ENCODE assay signal across 13 cellular contexts in genomic region chrX:116272328-116272727, GRCh38.
DNase-seq lines count a peak whose midpoint lies in the region; ATAC-seq, FAIRE-seq and TF ChIP-seq lines count a peak whose summit lies in the region.
"Had no signal": no experiment of that assay in that cellular context is flagged by ENCODE, and none has a peak within 500 bp of the region (broad histone marks: within the 10 kb centered on the region; RNA-seq: fewer than 3 reads in every experiment).

No MANE protein-coding gene starts in this region.

- 22 to 33% methylated on average over 3 of the region's 3 CpGs for WGBS in lung, 2 donors

- peak; percentile 32 for FAIRE-seq in bronchial epithelial cell (lab: Jason Lieb, UNC)
- FAIRE-seq: GM12878 had no signal

- H3K27me3 ChIP-seq in bronchial epithelial cell (ENCODE audit: control insufficient read depth, insufficient read depth, low read length) (no peaks in the 10 kb centered on the region), lung (ENCODE audit: control insufficient read depth, insufficient read depth) (no peaks in the 10 kb centered on the region)
- H3K27me3 ChIP-seq: cardiac muscle cell, vagina had no signal

- peak; percentile 53 for ATAC-seq in lung (ENCODE audit: insufficient read depth, low FRiP score)
- no peak for ATAC-seq in GM21529 (IDR thresholded peaks at IDR 0.05; ENCODE audit: unreplicated experiment)
- ATAC-seq: GM12878 had no signal

- no peak overlapping the region for H3K4me3 ChIP-seq in bronchial epithelial cell (ENCODE audit: low read depth, low read length)
- no peak overlapping the region for H3K4me3 ChIP-seq in lung
- H3K4me3 ChIP-seq: cardiac muscle cell, GM12878, vagina had no signal

- no peaks in the 10 kb centered on the region for H3K9me3 ChIP-seq in lung (ENCODE audit: control insufficient read depth in 2 of 2, insufficient read depth in 1 of 2, low read length in 1 of 2)
- H3K9me3 ChIP-seq: vagina had no signal

- H3K4me1 ChIP-seq in lung (ENCODE audit: control insufficient read depth in 2 of 2, insufficient read depth in 2 of 2, low read length in 2 of 2) = no peaks in the 10 kb centered on the region
- H3K4me1 ChIP-seq: vagina had no signal

- no peak overlapping the region for H3K27ac ChIP-seq in lung (ENCODE audit: low read depth in 1 of 2, low read length in 1 of 2)
- H3K27ac ChIP-seq: cardiac muscle cell, vagina had no signal

- peak; percentile 47 for DNase-seq in AG08396 (ENCODE audit: low spot score)
- DNase-seq in LoVo (ENCODE audit: low spot score) = peak; percentile 28
- peak; percentile 96 for DNase-seq in bronchial epithelial cell (ENCODE audit: low read depth)
- DNase-seq in lung (ENCODE audit: low spot score) = peak; percentile 30
- no peak for DNase-seq in SK-N-DZ (ENCODE audit: low spot score)
- DNase-seq in putamen (ENCODE audit: low spot score) = no peak
- no peak for DNase-seq in HuH-7.5 (ENCODE audit: low spot score)
- DNase-seq: CD4-positive, CD25-positive, alpha-beta regulatory T cell; occipital lobe had no signal

- H3K36me3 ChIP-seq in bronchial epithelial cell (ENCODE audit: control insufficient read depth, insufficient read depth, low read length) (no peaks in the 10 kb centered on the region), lung (ENCODE audit: control insufficient read depth in 2 of 2, insufficient read depth in 2 of 2, low read length in 2 of 2) (no peaks in the 10 kb centered on the region)
- H3K36me3 ChIP-seq: cardiac muscle cell, vagina had no signal

- TF ChIP-seq CTCF in bronchial epithelial cell (IDR thresholded peaks at IDR 0.05; ENCODE audit: insufficient read depth, low read length, severe bottlenecking) = no peak
- no peak for TF ChIP-seq CTCF in lung (IDR thresholded peaks at IDR 0.05; ENCODE audit: control extremely low read depth, extremely low read depth)

Comparison
In these comparisons a context has a peak if more than half of its experiments do, and no peak if none do; other contexts are left out.
1. DNase-seq: peak in AG08396 (single experiment), LoVo (single experiment), bronchial epithelial cell (single experiment) and lung (single experiment); none in SK-N-DZ (single experiment), putamen (single experiment) and HuH-7.5 (single experiment).